1 cellular context compared by ENCODE assay signal in genomic region chr5:135072357-135073247, GRCh38.
TF ChIP-seq lines count a peak whose summit lies in the region.

No MANE protein-coding gene starts in this region.

TF ChIP-seq in H1, 55 proteins besides CTCF, POLR2A, EP300 and RAD21 (continued from another document):
- peak; percentile 87 to 88; a peak in 3 of 4 replicates for TF ChIP-seq SIN3A (conservative IDR thresholded peaks at IDR 0.05 in 1 of 2, IDR thresholded peaks at IDR 0.05 in 1 of 2; ENCODE audit: low read depth in 1 of 2, low read length in 2 of 2)
- TF ChIP-seq CTBP2 (IDR thresholded peaks at IDR 0.05; ENCODE audit: borderline replicate concordance, insufficient read depth, insufficient read length, low read length) = peak; percentile 42
- TF ChIP-seq SAP30 (IDR thresholded peaks at IDR 0.05; ENCODE audit: insufficient read depth, insufficient replicate concordance, low read length) = peak; percentile 67
- TF ChIP-seq POLR2AphosphoS5 (IDR thresholded peaks at IDR 0.05; ENCODE audit: low read depth, low read length) = 0 out of 2 replicates have a peak, but pooled peaks have one; percentile 17
- peak; percentile 10 for TF ChIP-seq EZH2 (IDR thresholded peaks at IDR 0.05; ENCODE audit: low read depth, low read length, severe bottlenecking)
- 0 out of 2 replicates have a peak, but pooled peaks have one; percentile 22 for TF ChIP-seq TBP (IDR thresholded peaks at IDR 0.05; ENCODE audit: low read depth, low read length)
- TF ChIP-seq JUND (IDR thresholded peaks at IDR 0.05; ENCODE audit: low read length) = no peak
- peak; percentile 55; the same call in 1 of the 2 replicates for TF ChIP-seq MAX (IDR thresholded peaks at IDR 0.05)
- no peak for TF ChIP-seq SIRT6 (IDR thresholded peaks at IDR 0.05; ENCODE audit: low read length)
- TF ChIP-seq CBX5 (IDR thresholded peaks at IDR 0.05; ENCODE audit: low read depth, low read length) = no peak
- TF ChIP-seq CHD2 (IDR thresholded peaks at IDR 0.05; ENCODE audit: low read length) = no peak
- TF ChIP-seq YY1 (IDR thresholded peaks at IDR 0.05; ENCODE audit: low read depth, low read length) = peak; percentile 63; the same call in 1 of the 2 replicates
- no peak for TF ChIP-seq RBBP5 (IDR thresholded peaks at IDR 0.05; ENCODE audit: borderline replicate concordance, low read depth, low read length)
- TF ChIP-seq CREB1 (IDR thresholded peaks at IDR 0.05) = peak; percentile 34; the same call in 1 of the 2 replicates
- TF ChIP-seq FOSL1 (IDR thresholded peaks at IDR 0.05; ENCODE audit: insufficient read depth, low read depth, low read length) = no peak
- TF ChIP-seq BACH1 (IDR thresholded peaks at IDR 0.05; ENCODE audit: low read length) = no peak
- no peak for TF ChIP-seq CBX8 (IDR thresholded peaks at IDR 0.05; ENCODE audit: borderline replicate concordance, low read depth, low read length)
